In the genomic region with DNA sequence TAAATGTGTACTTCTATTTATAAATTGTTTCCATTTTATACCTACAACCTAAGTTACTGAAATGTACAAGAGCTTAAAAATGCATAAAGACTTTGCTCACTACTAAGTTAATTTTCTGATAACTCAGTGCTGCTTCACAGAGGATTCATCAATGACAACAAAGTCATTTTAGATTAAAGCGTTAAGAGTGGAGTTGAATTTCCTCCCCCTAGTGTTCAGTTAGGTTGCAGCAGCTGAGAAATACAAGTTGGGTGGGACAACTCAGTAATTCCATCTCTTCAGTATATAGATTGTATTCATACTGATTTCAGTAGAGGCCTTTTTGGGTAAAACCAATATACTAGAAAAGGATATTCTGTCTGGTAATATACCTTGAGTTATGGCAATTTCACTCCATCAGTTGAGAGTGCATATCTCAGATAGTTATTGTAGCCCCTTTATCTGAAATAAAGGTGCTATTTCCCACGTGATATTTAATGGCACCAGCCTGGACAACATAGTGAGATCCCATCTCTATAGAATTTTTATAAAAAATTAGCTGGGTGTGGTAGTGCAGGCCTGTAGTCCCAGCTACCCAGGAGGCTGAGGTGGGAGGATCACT, we compare ENCODE assay signal across 9 cellular contexts. TPM values are rescaled to one million over a fixed set of nuclear protein-coding genes. Genes with fewer than 3 reads are reported as not detected.
DNase-seq lines count a peak whose midpoint lies in the region; ATAC-seq, FAIRE-seq and TF ChIP-seq lines count a peak whose summit lies in the region.
"Had no signal": no experiment of that assay in that cellular context is flagged by ENCODE, and none has a peak within 500 bp of the region (broad histone marks: within the 10 kb centered on the region; RNA-seq: fewer than 3 reads in every experiment).

No MANE protein-coding gene starts in this region.

- H3K79me1 ChIP-seq in neuronal stem cell (ENCODE audit: low read depth, low read length) = no peaks in the 10 kb centered on the region

- H4K8ac ChIP-seq in neuronal stem cell (ENCODE audit: low read depth, low read length) = no peak overlapping the region

- no peaks in the 10 kb centered on the region for H3K9me3 Mint-ChIP-seq in CD4-positive, alpha-beta T cell

- H3K9ac ChIP-seq in kidney (ENCODE audit: low read length in 2 of 2) = no peak overlapping the region
- no peak overlapping the region for H3K9ac ChIP-seq in neuronal stem cell (ENCODE audit: low read depth, low read length, poor library complexity)

- WGBS in neuronal stem cell (ENCODE audit: extremely low coverage in 2 of 2, insufficient read length in 2 of 2, insufficient replicate concordance in 1 of 2), 2 donors = no CpG with 5 or more reads among the region's 2 CpGs

- no peak overlapping the region for H2AFZ ChIP-seq in neuronal stem cell (ENCODE audit: low read length)

- CTCF ChIA-PET in CD4-positive, alpha-beta T cell (lab: Charles Lee) = interaction anchor here (1.0 to 2.2 kb wide), 5 partner anchors 10 to 37 kb away, joined by 3 to 18 read pairs (median 4); no protein-coding TSS in a partner anchor

- no peaks in the 10 kb centered on the region for H3K4me1 ChIP-seq in ascending aorta
- H3K4me1 ChIP-seq in kidney (ENCODE audit: control insufficient read depth in 1 of 2, insufficient read depth in 1 of 2, low read depth in 1 of 2, low read length in 2 of 2) = no peaks in the 10 kb centered on the region
- H3K4me1 ChIP-seq in upper lobe of right lung = no peaks in the 10 kb centered on the region
- H3K4me1 ChIP-seq in neuronal stem cell (ENCODE audit: control insufficient read depth in 2 of 2, insufficient read depth in 1 of 2, low read depth in 1 of 2, low read length in 2 of 2) = no peaks in the 10 kb centered on the region
- H3K4me1 ChIP-seq: SJSA1 had no signal

- H2BK5ac ChIP-seq in neuronal stem cell (ENCODE audit: low read length) = no peak overlapping the region

- no peak overlapping the region for H3K18ac ChIP-seq in neuronal stem cell (ENCODE audit: low read length)

- H3K27me3 Mint-ChIP-seq in CD4-positive, alpha-beta T cell = no peaks in the 10 kb centered on the region

- H3K36me3 ChIP-seq in ascending aorta (no peaks in the 10 kb centered on the region), kidney (ENCODE audit: control insufficient read depth in 1 of 2, insufficient read depth in 2 of 2, low read length in 2 of 2) (no peaks in the 10 kb centered on the region), upper lobe of right lung (no peaks in the 10 kb centered on the region), neuronal stem cell (replicated peaks in 1 of 2; ENCODE audit: control insufficient read depth in 2 of 2, insufficient read depth in 2 of 2, low read length in 2 of 2) (peaks cover 1 to 3% of the 10 kb centered on the region in 2 donors)
- H3K36me3 ChIP-seq: SJSA1 had no signal

- no peak overlapping the region for H2BK15ac ChIP-seq in neuronal stem cell (ENCODE audit: low read length)

- no peak overlapping the region for H3K4me3 Mint-ChIP-seq in CD4-positive, alpha-beta T cell

- peak; percentile 91 for ATAC-seq in CD4-positive, alpha-beta T cell (ENCODE audit: poor library complexity)
- peak; percentile 56 for ATAC-seq in upper lobe of right lung

- H3K27me3 ChIP-seq in CD4-positive, alpha-beta T cell (ENCODE audit: control insufficient read depth, insufficient read depth, low read length) = no peaks in the 10 kb centered on the region
- no peaks in the 10 kb centered on the region for H3K27me3 ChIP-seq in ascending aorta
- H3K27me3 ChIP-seq in upper lobe of right lung = no peaks in the 10 kb centered on the region
- no peaks in the 10 kb centered on the region for H3K27me3 ChIP-seq in neuronal stem cell (ENCODE audit: control insufficient read depth in 3 of 3, insufficient read depth in 3 of 3, low read depth in 1 of 3, low read length in 3 of 3)
- H3K27me3 ChIP-seq: SJSA1 had no signal

- H3K4me2 ChIP-seq in neuronal stem cell (ENCODE audit: insufficient read depth, low read length, poor library complexity, severe bottlenecking) = no peak overlapping the region

- H3K27ac Mint-ChIP-seq in CD4-positive, alpha-beta T cell = no peak overlapping the region

- H3K4ac ChIP-seq in neuronal stem cell (ENCODE audit: low read length) = no peak overlapping the region

- H2BK12ac ChIP-seq in neuronal stem cell (ENCODE audit: low read length) = no peak overlapping the region

- in situ Hi-C loops in GM13976 (cut with MboI; ENCODE audit: low sequenced_read_pairs, unreplicated experiment) = no loop called here

- H3K9me3 ChIP-seq in CD4-positive, alpha-beta T cell (ENCODE audit: control insufficient read depth, low read length) = no peaks in the 10 kb centered on the region
- H3K9me3 ChIP-seq in ascending aorta (no peaks in the 10 kb centered on the region), kidney (ENCODE audit: control insufficient read depth in 1 of 2, low read length in 2 of 2) (no peaks in the 10 kb centered on the region), upper lobe of right lung (no peaks in the 10 kb centered on the region), neuronal stem cell (replicated peaks in 1 of 2; ENCODE audit: control insufficient read depth in 2 of 2, insufficient read depth in 1 of 2, low read depth in 1 of 2, low read length in 2 of 2) (no peaks in the 10 kb centered on the region)
- H3K9me3 ChIP-seq: SJSA1 had no signal

- FAIRE-seq in kidney (lab: Jason Lieb, UNC) = peak; percentile 42

- H3K4me3 ChIP-seq in ascending aorta = no peak overlapping the region
- no peak overlapping the region for H3K4me3 ChIP-seq in kidney (ENCODE audit: low read length in 2 of 2)
- H3K4me3 ChIP-seq in upper lobe of right lung = no peak overlapping the region
- H3K4me3 ChIP-seq in neuronal stem cell (ENCODE audit: low read length in 2 of 2) = no peak overlapping the region
- H3K4me3 ChIP-seq: SJSA1 had no signal

- no peak overlapping the region for H2AK5ac ChIP-seq in neuronal stem cell (ENCODE audit: low read depth, low read length)

- H3K36me3 Mint-ChIP-seq in CD4-positive, alpha-beta T cell (ENCODE audit: low read depth) = peaks cover 10% of the 10 kb centered on the region

- POLR2A ChIA-PET in CD4-positive, alpha-beta T cell (lab: Charles Lee) = no interaction called here

- H3K23ac ChIP-seq in neuronal stem cell (ENCODE audit: low read depth, low read length, poor library complexity) = no peak overlapping the region

- H3K4me1 Mint-ChIP-seq in CD4-positive, alpha-beta T cell (ENCODE audit: low read depth) = no peaks in the 10 kb centered on the region

- intact Hi-C loops in CD4-positive, alpha-beta T cell (cut with DNase I, micrococcal nuclease) = loop anchor here (2.0 kb wide), 1 partner anchor 36 kb away; no protein-coding TSS in a partner anchor
- intact Hi-C loops in ascending aorta (cut with DNase I) = loop anchor here (1.0 kb wide), 1 partner anchor 37 kb away; no protein-coding TSS in a partner anchor
- intact Hi-C loops in kidney (cut with DNase I) = no loop called here
- intact Hi-C loops in upper lobe of right lung (cut with DNase I) = no loop called here

- no peak overlapping the region for H2BK120ac ChIP-seq in neuronal stem cell (ENCODE audit: low read depth, low read length)

- no peak overlapping the region for H4K91ac ChIP-seq in neuronal stem cell (ENCODE audit: low read depth, low read length, poor library complexity)

- no peak overlapping the region for H3K14ac ChIP-seq in neuronal stem cell (ENCODE audit: low read length)

- H3K27ac ChIP-seq in CD4-positive, alpha-beta T cell (ENCODE audit: low read depth, low read length) = no peak overlapping the region
- H3K27ac ChIP-seq in ascending aorta (no peak overlapping the region), kidney (ENCODE audit: low read depth in 2 of 2, low read length in 2 of 2) (no peak overlapping the region), upper lobe of right lung (no peak overlapping the region), neuronal stem cell (replicated peaks; ENCODE audit: low read length) (no peak overlapping the region)
- H3K27ac ChIP-seq: SJSA1 had no signal

- no peak for DNase-seq in CD4-positive, alpha-beta T cell
- DNase-seq in GM13976 (ENCODE audit: low spot score) (peak; percentile 56), NCI-H2107 treated with DMSO at 0.1 percent for 48 hours (lab: John Stamatoyannopoulos, UW; ENCODE audit: unreplicated experiment) (peak; percentile 76), ascending aorta (ENCODE audit: low spot score in 2 of 2) (peak in 1 of 2 donors; percentile 2), kidney (no peak), upper lobe of right lung (no peak), neuronal stem cell (ENCODE audit: low spot score) (no peak), islet precursor cell (no peak)

- peak; percentile 79 for TF ChIP-seq CTCF in CD4-positive, alpha-beta T cell (IDR thresholded peaks at IDR 0.05)
- TF ChIP-seq CTCF in GM13976 (IDR thresholded peaks at IDR 0.05; ENCODE audit: borderline replicate concordance, control extremely low read depth, extremely low read depth, insufficient read depth, missing control alignments) (peak; percentile 64), ascending aorta (IDR thresholded peaks at IDR 0.05) (peak; percentile 24 to 63 (median 62)), kidney (IDR thresholded peaks at IDR 0.05; ENCODE audit: borderline replicate concordance, extremely low read depth, insufficient read depth) (peak; percentile 67), upper lobe of right lung (IDR thresholded peaks at IDR 0.05) (peak; percentile 71)

RNA-seq across cellular contexts. Expression of gene RPL35A, which starts 6.9 kb away (rescaled TPM):
- 1,000 to 10,000 TPM; 2,199 to 2,238 TPM for total RNA-seq in CD4-positive, alpha-beta T cell
- 291 TPM for total RNA-seq in ascending aorta
- total RNA-seq in kidney = 721 TPM
- polyA plus RNA-seq in kidney (ENCODE audit: insufficient read depth, low read depth, low replicate concordance) = 1,510 TPM
- 723 TPM for total RNA-seq in upper lobe of right lung
- 4,075 TPM for polyA plus RNA-seq in neuronal stem cell (2013, experiment 1 of 2)
- polyA plus RNA-seq in neuronal stem cell (2013, experiment 2 of 2) = 4,118 TPM

RNA-seq across cellular contexts. Expression of gene LMLN, which starts 17.0 kb away (rescaled TPM):
- 1 to 10 TPM; 3.5 to 3.6 TPM for total RNA-seq in CD4-positive, alpha-beta T cell
- total RNA-seq in ascending aorta = 0.32 TPM
- total RNA-seq in kidney = 10.5 TPM
- polyA plus RNA-seq in kidney (ENCODE audit: insufficient read depth, low read depth, low replicate concordance) = 1.6 TPM
- total RNA-seq in upper lobe of right lung = 7.3 TPM
- polyA plus RNA-seq in neuronal stem cell (2013, experiment 1 of 2) = 3.9 TPM
- 4.3 TPM for polyA plus RNA-seq in neuronal stem cell (2013, experiment 2 of 2)

Comparison
In these comparisons a context has a peak if more than half of its experiments do, and no peak if none do; other contexts are left out.
1. DNase-seq: peak in GM13976 (single experiment) and NCI-H2107 treated with DMSO at 0.1 percent for 48 hours (single experiment); none in CD4-positive, alpha-beta T cell (0 of 10), kidney (single experiment), upper lobe of right lung (single experiment), neuronal stem cell (single experiment) and islet precursor cell (single experiment).
2. intact Hi-C loops: an anchor here in CD4-positive, alpha-beta T cell (2.0 kb wide) and ascending aorta (1.0 kb wide); none called in kidney and upper lobe of right lung.
3. Peak in every context shown above with its lines, with median percentiles within 50 percentile points of each other: CTCF ChIP-seq.